7 cellular contexts compared by ENCODE assay signal in genomic region chr7:82443044-82443800, GRCh38. TPM values are rescaled to one million over a fixed set of nuclear protein-coding genes. Genes with fewer than 3 reads are reported as not detected.
DNase-seq lines count a peak whose midpoint lies in the region; ATAC-seq and TF ChIP-seq lines count a peak whose summit lies in the region.

CACNA2D1 (minus strand) TSS chr7:82443777.

- no peak within 1 kb of the TSS for H3K27ac Mint-ChIP-seq in natural killer cell

- intact Hi-C loops in natural killer cell (cut with micrococcal nuclease), result no loop called here

- no peaks in the 10 kb centered on the region for H3K9me3 ChIP-seq in WERI-Rb-1 (ENCODE audit: severe bottlenecking)

- peak within 1 kb of the TSS; percentile 94 for H3K27ac ChIP-seq in WERI-Rb-1

- TF ChIP-seq POLR2A in GM18505 (IDR thresholded peaks at IDR 0.05; ENCODE audit: borderline replicate concordance, extremely low read depth, insufficient read depth, insufficient read length), result no peak

- H3K4me3 Mint-ChIP-seq in natural killer cell, result peak within 1 kb of the TSS; percentile 56

- H3K4me1 Mint-ChIP-seq in natural killer cell, result no peaks in the 10 kb centered on the region

- H3K27me3 Mint-ChIP-seq in natural killer cell (ENCODE audit: low read depth in 2 of 2), result peaks cover 29 to 35% of the 10 kb centered on the region in 2 donors

- peak; percentile 47 for ATAC-seq in HG02798 (IDR thresholded peaks at IDR 0.05; ENCODE audit: poor library complexity, unreplicated experiment)
- no peak for ATAC-seq in natural killer cell
- ATAC-seq in GM21526 (IDR thresholded peaks at IDR 0.05; ENCODE audit: low FRiP score, unreplicated experiment), result no peak
- ATAC-seq in GM18505 (IDR thresholded peaks at IDR 0.05; ENCODE audit: unreplicated experiment), result no peak

- no peaks in the 10 kb centered on the region; the same call in 1 of the 2 replicates for H3K36me3 ChIP-seq in WERI-Rb-1

- no peaks in the 10 kb centered on the region for H3K36me3 Mint-ChIP-seq in natural killer cell

- DNase-seq in EH (ENCODE audit: low read depth) (peak; percentile 54), WERI-Rb-1 (no peak), fibroblast of villous mesenchyme (ENCODE audit: low read depth) (no peak), natural killer cell (no peak)

- TF ChIP-seq CTCF in WERI-Rb-1 (IDR thresholded peaks at IDR 0.05; ENCODE audit: low read depth, low read length) (no peak), fibroblast of villous mesenchyme (IDR thresholded peaks at IDR 0.05; ENCODE audit: insufficient read depth, low read depth, low read length) (no peak), natural killer cell (IDR thresholded peaks at IDR 0.05) (no peak)

- H3K4me3 ChIP-seq in WERI-Rb-1 (ENCODE audit: low read depth, low read length) (peak within 1 kb of the TSS; percentile 61), fibroblast of villous mesenchyme (ENCODE audit: low read depth, low read length) (peak within 1 kb of the TSS; percentile 87)

- peaks cover 0 to 4% of the 10 kb centered on the region in 2 donors for H3K9me3 Mint-ChIP-seq in natural killer cell

- H3K27me3 ChIP-seq in WERI-Rb-1 (ENCODE audit: insufficient read depth, low read depth, severe bottlenecking), result no peaks in the 10 kb centered on the region

RNA-seq across cellular contexts. Expression of gene CACNA2D1, which starts in this region (rescaled TPM):
- total RNA-seq in fibroblast of villous mesenchyme, result 63.5 and 63.8 TPM in 2 replicates
- not detected for total RNA-seq in natural killer cell

Comparison
In these comparisons a context has a peak if more than half of its experiments do, and no peak if none do; other contexts are left out.
1. RNA of gene CACNA2D1 (total RNA-seq): 63.5 to 63.8 TPM in fibroblast of villous mesenchyme; not detected in natural killer cell; every median in the first group is over 10 times any median in the second.